ENCODE assay signal across 12 cellular contexts in the genomic region with DNA sequence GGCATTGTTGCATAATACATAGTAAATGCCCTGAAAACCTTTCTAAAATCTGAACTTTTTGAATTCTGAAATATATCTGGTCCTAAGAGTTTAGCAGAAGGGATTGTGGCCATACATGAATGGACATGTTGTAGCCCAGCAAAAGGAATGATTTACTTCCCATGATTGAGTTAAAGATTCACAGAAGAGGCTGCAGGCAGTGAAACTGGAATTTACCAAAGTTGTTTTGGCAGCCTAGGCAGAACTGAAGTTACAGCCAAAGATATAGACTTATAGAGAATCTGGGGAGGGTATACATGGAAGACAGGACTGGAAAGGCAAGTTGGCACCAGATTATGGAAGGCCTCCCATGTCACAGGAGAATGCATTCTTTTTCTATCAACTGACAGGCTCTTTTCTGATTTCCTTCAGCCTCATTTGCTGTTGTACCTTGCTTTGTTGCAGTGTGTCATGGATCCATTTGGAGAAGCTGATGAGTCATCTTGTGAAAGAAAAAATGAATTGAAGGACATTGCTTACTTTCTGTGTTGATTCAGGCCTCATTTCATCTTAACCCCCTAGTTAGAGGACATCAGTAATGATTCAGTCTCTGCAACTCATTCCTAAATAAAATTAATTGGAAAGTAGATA.
DNase-seq lines count a peak whose midpoint lies in the region; ATAC-seq, FAIRE-seq and TF ChIP-seq lines count a peak whose summit lies in the region.
"Had no signal": no experiment of that assay in that cellular context is flagged by ENCODE, and none has a peak within 500 bp of the region (broad histone marks: within the 10 kb centered on the region; RNA-seq: fewer than 3 reads in every experiment).

No MANE protein-coding gene starts in this region.

- H3K4me3 ChIP-seq in mammary epithelial cell (replicated peaks in 1 of 3; ENCODE audit: insufficient read depth in 1 of 3, low read depth in 2 of 3, low read length in 3 of 3) (no peak overlapping the region), HepG2 (replicated peaks in 1 of 3; ENCODE audit: insufficient read depth in 1 of 3, low read depth in 2 of 3, low read length in 3 of 3) (no peak overlapping the region; a peak in 1 of 6 replicates)
- H3K4me3 ChIP-seq: sigmoid colon had no signal

- H3K4me1 ChIP-seq in mammary epithelial cell (ENCODE audit: insufficient read depth, low read length) (peaks cover 35% of the 10 kb centered on the region), HepG2 (ENCODE audit: insufficient read depth, low read length) (peaks cover 20% of the 10 kb centered on the region)
- H3K4me1 ChIP-seq: sigmoid colon had no signal

- H2AFZ ChIP-seq in mammary epithelial cell (ENCODE audit: low read depth, low read length) (peak overlapping the region; percentile 72), HepG2 (ENCODE audit: low read length) (no peak overlapping the region)

- no peak for TF ChIP-seq CTCF in mammary epithelial cell (conservative IDR thresholded peaks at IDR 0.05 in 1 of 2, IDR thresholded peaks at IDR 0.05 in 1 of 2; ENCODE audit: extremely low read depth in 1 of 2, insufficient read depth in 1 of 2, low read depth in 1 of 2, low read length in 2 of 2)
- no peak for TF ChIP-seq CTCF in HepG2 (CRISPR knock-in tag; IDR thresholded peaks at IDR 0.05)

- no peaks in the 10 kb centered on the region for H4K20me1 ChIP-seq in mammary epithelial cell (ENCODE audit: insufficient read depth, low read length)
- no peaks in the 10 kb centered on the region for H4K20me1 ChIP-seq in HepG2 (ENCODE audit: insufficient read depth, low read length)

- peak; percentile 56 for FAIRE-seq in HepG2 (lab: Jason Lieb, UNC)

- intact Hi-C loops in mammary epithelial cell (cut with micrococcal nuclease) (no loop called here), HepG2 (cut with micrococcal nuclease; ENCODE audit: unreplicated experiment) (no loop called here)

- H3K27me3 ChIP-seq in mammary epithelial cell (ENCODE audit: insufficient read depth, low read length) (no peaks in the 10 kb centered on the region), HepG2 (ENCODE audit: control insufficient read depth in 1 of 2, insufficient read depth in 2 of 2, low read length in 2 of 2) (no peaks in the 10 kb centered on the region)
- H3K27me3 ChIP-seq: sigmoid colon had no signal

- TF ChIP-seq POLR2A in HepG2 (IDR thresholded peaks at IDR 0.05; ENCODE audit: insufficient read depth in 1 of 2, low read depth in 2 of 2, low read length in 2 of 2): no peak

- ATAC-seq in HepG2 (peak; percentile 81), HG03108 (IDR thresholded peaks at IDR 0.05; ENCODE audit: unreplicated experiment) (no peak), HG03097 (IDR thresholded peaks at IDR 0.05; ENCODE audit: low FRiP score, unreplicated experiment) (no peak)

- BruUV-seq in mammary epithelial cell (replicated peaks; lab: Mats Ljungman, UMichigan): no TSS peak
- no TSS peak for BruUV-seq in HepG2 (replicated peaks; lab: Mats Ljungman, UMichigan)

- in situ Hi-C loops in mammary epithelial cell (cut with MboI; ENCODE audit: low sequenced_read_pairs in 2 of 2) (no loop called here), HepG2 (cut with HindIII; ENCODE audit: extremely low pct_ligation_motif_present, low pct_unique_long_range_greater_than_20kb) (no loop called here)

- H3K4me2 ChIP-seq in mammary epithelial cell (ENCODE audit: insufficient read depth, low read depth, low read length) (peak overlapping the region; percentile 65), HepG2 (ENCODE audit: low read depth, low read length) (peak overlapping the region; percentile 34)

- H3K79me2 ChIP-seq in mammary epithelial cell (ENCODE audit: insufficient read depth, low read length): no peaks in the 10 kb centered on the region
- no peaks in the 10 kb centered on the region for H3K79me2 ChIP-seq in HepG2 (ENCODE audit: insufficient read depth, low read length)

- CTCF ChIA-PET in mammary epithelial cell (lab: Charles Lee; ENCODE audit: low non-redundant PET): no interaction called here
- CTCF ChIA-PET in HepG2 (lab: Yijun Ruan, JAX; ENCODE audit: low intra/inter-chr PET ratio, low total read pairs): no interaction called here

- TF ChIP-seq EP300 in HepG2 (IDR thresholded peaks at IDR 0.05; ENCODE audit: low read depth in 2 of 2, low read length in 2 of 2): no peak
- no peak for TF ChIP-seq EP300 in HepG2 (CRISPR knock-in tag; IDR thresholded peaks at IDR 0.05; ENCODE audit: borderline replicate concordance)

- H3K36me3 ChIP-seq in mammary epithelial cell (ENCODE audit: insufficient read depth, low read length) (no peaks in the 10 kb centered on the region), HepG2 (replicated peaks in 1 of 2; ENCODE audit: control insufficient read depth in 1 of 2, insufficient read depth in 2 of 2, low read length in 2 of 2) (no peaks in the 10 kb centered on the region)
- H3K36me3 ChIP-seq: sigmoid colon had no signal

- dilution Hi-C loops in mammary epithelial cell (cut with HindIII; ENCODE audit: low sequenced_read_pairs): no loop called here

- no peaks in the 10 kb centered on the region for H3K9me3 ChIP-seq in mammary epithelial cell (replicated peaks; ENCODE audit: insufficient read depth, low read length)
- no peaks in the 10 kb centered on the region for H3K9me3 ChIP-seq in HepG2 (ENCODE audit: low read length)
- H3K9me3 ChIP-seq: sigmoid colon had no signal

- H3K27ac ChIP-seq in mammary epithelial cell (ENCODE audit: insufficient read depth, low read depth, low read length): peak overlapping the region; percentile 58
- peak overlapping the region; percentile 44 for H3K27ac ChIP-seq in HepG2 (ENCODE audit: extremely low read length, insufficient read depth, low read length)
- H3K27ac ChIP-seq: sigmoid colon had no signal

- H3K9ac ChIP-seq in mammary epithelial cell (ENCODE audit: insufficient read depth, low read length) (no peak overlapping the region), HepG2 (ENCODE audit: insufficient read depth, low read depth, low read length) (no peak overlapping the region)

- no peak for TF ChIP-seq RAD21 in HepG2 (CRISPR knock-in tag; IDR thresholded peaks at IDR 0.05)

- DNase-seq in COLO829 (ENCODE audit: low spot score): peak; percentile 37
- peak; percentile 23 for DNase-seq in HPDE6-E6E7 (ENCODE audit: extremely low spot score)
- peak; percentile 70 for DNase-seq in mammary epithelial cell
- peak; percentile 68 for DNase-seq in HepG2 (ENCODE audit: low spot score)
- no peak for DNase-seq in stimulated activated CD4-positive, alpha-beta T cell treated with anti-CD3 and anti-CD28 coated beads, Interleukin-2, amount 100 ng/mL, for 48 hours
- DNase-seq in NCI-H2107 treated with DMSO at 0.1 percent for 48 hours (lab: John Stamatoyannopoulos, UW; ENCODE audit: unreplicated experiment): no peak
- DNase-seq: amygdala, KBM-7, mesendoderm, sigmoid colon had no signal

- POLR2A ChIA-PET in HepG2 (lab: Yijun Ruan, JAX): no interaction called here

TF ChIP-seq in HepG2, 621 proteins besides CTCF, POLR2A, EP300 and RAD21 (continues in another document):
- peak; percentile 53; the same call in 1 of the 2 replicates for TF ChIP-seq CREB1 (IDR thresholded peaks at IDR 0.05)
- no peak for TF ChIP-seq CREB1 (CRISPR knock-in tag; IDR thresholded peaks at IDR 0.05)
- no peak for TF ChIP-seq RAD51 (IDR thresholded peaks at IDR 0.05; ENCODE audit: borderline replicate concordance)
- no peak for TF ChIP-seq ARHGAP35 (CRISPR knock-in tag; IDR thresholded peaks at IDR 0.05; ENCODE audit: borderline replicate concordance)
- TF ChIP-seq GZF1 (CRISPR knock-in tag; IDR thresholded peaks at IDR 0.05): no peak
- TF ChIP-seq, protein P1, sequence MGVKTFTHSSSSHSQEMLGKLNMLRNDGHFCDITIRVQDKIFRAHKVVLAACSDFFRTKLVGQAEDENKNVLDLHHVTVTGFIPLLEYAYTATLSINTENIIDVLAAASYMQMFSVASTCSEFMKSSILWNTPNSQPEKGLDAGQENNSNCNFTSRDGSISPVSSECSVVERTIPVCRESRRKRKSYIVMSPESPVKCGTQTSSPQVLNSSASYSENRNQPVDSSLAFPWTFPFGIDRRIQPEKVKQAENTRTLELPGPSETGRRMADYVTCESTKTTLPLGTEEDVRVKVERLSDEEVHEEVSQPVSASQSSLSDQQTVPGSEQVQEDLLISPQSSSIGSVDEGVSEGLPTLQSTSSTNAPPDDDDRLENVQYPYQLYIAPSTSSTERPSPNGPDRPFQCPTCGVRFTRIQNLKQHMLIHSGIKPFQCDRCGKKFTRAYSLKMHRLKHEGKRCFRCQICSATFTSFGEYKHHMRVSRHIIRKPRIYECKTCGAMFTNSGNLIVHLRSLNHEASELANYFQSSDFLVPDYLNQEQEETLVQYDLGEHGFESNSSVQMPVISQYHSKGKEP (CRISPR knock-in tag; IDR thresholded peaks at IDR 0.05): no peak
- 0 out of 2 replicates have a peak, but pooled peaks have one; percentile 46 for TF ChIP-seq ZNF24 (IDR thresholded peaks at IDR 0.05)
- TF ChIP-seq PLRG1 (conservative IDR thresholded peaks at IDR 0.05): no peak
- no peak for TF ChIP-seq HMGA1 (CRISPR knock-in tag; conservative IDR thresholded peaks at IDR 0.05)
- no peak for TF ChIP-seq ZNF34 (CRISPR knock-in tag; IDR thresholded peaks at IDR 0.05; ENCODE audit: borderline replicate concordance)
- peak; percentile 45; the same call in 1 of the 2 replicates for TF ChIP-seq EHMT2 (IDR thresholded peaks at IDR 0.05; ENCODE audit: borderline replicate concordance, low read depth, low read length)
- no peak for TF ChIP-seq KDM5B (CRISPR knock-in tag; IDR thresholded peaks at IDR 0.05; ENCODE audit: borderline replicate concordance)

Comparison
In these comparisons a context has a peak if more than half of its experiments do, and no peak if none do; other contexts are left out.
1. DNase-seq: peak in COLO829 (single experiment), HPDE6-E6E7 (single experiment), mammary epithelial cell (single experiment) and HepG2 (single experiment); none in stimulated activated CD4-positive, alpha-beta T cell treated with anti-CD3 and anti-CD28 coated beads, Interleukin-2, amount 100 ng/mL, for 48 hours (0 of 2) and NCI-H2107 treated with DMSO at 0.1 percent for 48 hours (single experiment).